In genomic region chr11:118883368-118884071, GRCh38 we compare ENCODE assay signal across 9 cellular contexts. TPM values are rescaled to one million over a fixed set of nuclear protein-coding genes. Genes with fewer than 3 reads are reported as not detected.
A peak's percentile ranks its signal among the peaks of the same experiment; 100 is the strongest.
DNase-seq lines count a peak whose midpoint lies in the region; ATAC-seq lines count a peak whose summit lies in the region.
"Had no signal": no experiment of that assay in that cellular context is flagged by ENCODE, and none has a peak within 500 bp of the region (broad histone marks: within the 10 kb centered on the region; RNA-seq: fewer than 3 reads in every experiment).

Gene CXCR5 (plus strand): TSS chr11:118883892. CDS start chr11:118883942, 50 bp downstream.

- H3K9me3 Mint-ChIP-seq in activated T-helper 1 cell treated with anti-CD3 and anti-CD28 coated beads, Interleukin-12 subunit alpha, Interleukin-12 subunit beta, Interleukin-2, Interleukin-4 antibody, amounts not matched to agents 30 ng/mL and 10 ng/mL and 1 ng/mL, durations not matched to agents 14 hours and 24 hours and 36 hours: no peaks in the 10 kb centered on the region

- peak; percentile 77 for ATAC-seq in HG03378 (IDR thresholded peaks at IDR 0.05; ENCODE audit: unreplicated experiment)

- intact Hi-C loops in activated T-helper 1 cell treated with anti-CD3 and anti-CD28 coated beads, Interleukin-12 subunit alpha, Interleukin-12 subunit beta, Interleukin-2, Interleukin-4 antibody, amounts not matched to agents 30 ng/mL and 10 ng/mL and 1 ng/mL, durations not matched to agents 14 hours and 24 hours and 36 hours (cut with micrococcal nuclease): loop anchor here (1.0 to 2.0 kb wide), 4 partner anchors 12 to 91 kb away; no protein-coding TSS in a partner anchor

- no peaks in the 10 kb centered on the region for H3K27me3 Mint-ChIP-seq in activated T-helper 1 cell treated with anti-CD3 and anti-CD28 coated beads, Interleukin-12 subunit alpha, Interleukin-12 subunit beta, Interleukin-2, Interleukin-4 antibody, amounts not matched to agents 30 ng/mL and 10 ng/mL and 1 ng/mL, durations not matched to agents 14 hours and 24 hours and 36 hours (ENCODE audit: insufficient read depth)

- peak within 1 kb of the TSS; percentile 52 for H3K4me3 Mint-ChIP-seq in activated T-helper 1 cell treated with anti-CD3 and anti-CD28 coated beads, Interleukin-12 subunit alpha, Interleukin-12 subunit beta, Interleukin-2, Interleukin-4 antibody, amounts not matched to agents 30 ng/mL and 10 ng/mL and 1 ng/mL, durations not matched to agents 14 hours and 24 hours and 36 hours

- DNase-seq in activated naive CD4-positive, alpha-beta T cell treated with Interleukin-2 at 50 U/mL for 16 hours: peak; percentile 47
- DNase-seq in activated naive CD4-positive, alpha-beta T cell treated with anti-CD3 and anti-CD28 coated beads, Interleukin-2, amount 50 U/mL, for 16 hours: no peak
- no peak for DNase-seq in activated T-helper 1 cell treated with anti-CD3 and anti-CD28 coated beads, Interleukin-12 subunit alpha, Interleukin-12 subunit beta, Interleukin-2, Interleukin-4 antibody, amounts not matched to agents 30 ng/mL and 10 ng/mL and 1 ng/mL, durations not matched to agents 14 hours and 24 hours and 36 hours (ENCODE audit: low spot score)
- peak; percentile 56 for DNase-seq in stimulated activated CD4-positive, alpha-beta T cell treated with anti-CD3 and anti-CD28 coated beads, Interleukin-2, amount 100 ng/mL, for 4 hours (ENCODE audit: low read depth)
- DNase-seq in NCI-H2081 (lab: John Stamatoyannopoulos, UW): no peak
- DNase-seq in NCI-H2107 (lab: John Stamatoyannopoulos, UW): no peak
- no peak for DNase-seq in dedifferentiated amniotic fluid mesenchymal stem cell (ENCODE audit: extremely low spot score)

- no peaks in the 10 kb centered on the region for H3K36me3 Mint-ChIP-seq in activated T-helper 1 cell treated with anti-CD3 and anti-CD28 coated beads, Interleukin-12 subunit alpha, Interleukin-12 subunit beta, Interleukin-2, Interleukin-4 antibody, amounts not matched to agents 30 ng/mL and 10 ng/mL and 1 ng/mL, durations not matched to agents 14 hours and 24 hours and 36 hours (ENCODE audit: low read depth)

- H3K4me1 Mint-ChIP-seq in activated T-helper 1 cell treated with anti-CD3 and anti-CD28 coated beads, Interleukin-12 subunit alpha, Interleukin-12 subunit beta, Interleukin-2, Interleukin-4 antibody, amounts not matched to agents 30 ng/mL and 10 ng/mL and 1 ng/mL, durations not matched to agents 14 hours and 24 hours and 36 hours (ENCODE audit: low read depth): peaks cover 50% of the 10 kb centered on the region

- H3K27ac Mint-ChIP-seq in activated T-helper 1 cell treated with anti-CD3 and anti-CD28 coated beads, Interleukin-12 subunit alpha, Interleukin-12 subunit beta, Interleukin-2, Interleukin-4 antibody, amounts not matched to agents 30 ng/mL and 10 ng/mL and 1 ng/mL, durations not matched to agents 14 hours and 24 hours and 36 hours: peak within 1 kb of the TSS; percentile 87

RNA-seq across cellular contexts. Expression of gene CXCR5, which starts in this region (rescaled TPM):
- total RNA-seq in activated T-helper 1 cell treated with anti-CD3 and anti-CD28 coated beads, Interleukin-12 subunit alpha, Interleukin-12 subunit beta, Interleukin-2, Interleukin-4 antibody, amounts not matched to agents 30 ng/mL and 10 ng/mL and 1 ng/mL, durations not matched to agents 14 hours and 24 hours and 36 hours: 5.1 and 5.5 TPM in 2 replicates
- total RNA-seq: urinary bladder had no signal

Comparison
In these comparisons a context has a peak if more than half of its experiments do, and no peak if none do; other contexts are left out.
1. DNase-seq: peak in activated naive CD4-positive, alpha-beta T cell treated with Interleukin-2 at 50 U/mL for 16 hours (single experiment) and stimulated activated CD4-positive, alpha-beta T cell treated with anti-CD3 and anti-CD28 coated beads, Interleukin-2, amount 100 ng/mL, for 4 hours (single experiment); none in activated naive CD4-positive, alpha-beta T cell treated with anti-CD3 and anti-CD28 coated beads, Interleukin-2, amount 50 U/mL, for 16 hours (single experiment), activated T-helper 1 cell treated with anti-CD3 and anti-CD28 coated beads, Interleukin-12 subunit alpha, Interleukin-12 subunit beta, Interleukin-2, Interleukin-4 antibody, amounts not matched to agents 30 ng/mL and 10 ng/mL and 1 ng/mL, durations not matched to agents 14 hours and 24 hours and 36 hours (single experiment), NCI-H2081 (0 of 2), NCI-H2107 (single experiment) and dedifferentiated amniotic fluid mesenchymal stem cell (single experiment).